8 cellular contexts compared by ENCODE assay signal in the genomic region with DNA sequence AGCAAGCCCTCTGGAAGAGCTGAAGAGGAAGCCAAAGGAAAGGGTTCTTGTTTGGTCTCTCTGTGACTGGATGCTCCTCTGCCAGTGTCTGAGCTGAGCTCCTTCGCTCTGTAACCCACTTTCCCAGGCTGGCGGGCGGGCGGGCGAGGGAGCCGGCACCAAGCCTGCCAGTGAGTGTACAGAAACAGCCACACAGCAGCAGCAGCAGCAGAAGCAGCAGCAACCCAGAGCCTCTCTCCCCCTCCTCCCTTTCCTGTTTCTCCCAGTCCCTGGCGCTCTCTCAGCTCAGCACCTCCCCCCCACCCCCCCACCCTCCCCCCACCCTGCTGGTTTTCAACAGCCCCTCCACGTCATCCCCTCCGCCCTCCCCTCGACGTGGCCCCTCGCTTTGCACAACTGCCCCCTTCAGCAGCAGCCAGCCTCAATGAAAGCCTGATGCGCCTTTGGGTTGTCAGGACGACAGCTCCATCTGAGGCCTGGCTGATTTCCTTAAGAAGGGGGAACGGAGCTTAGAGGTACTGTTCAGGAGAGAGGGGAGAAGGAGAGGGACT. TPM values are rescaled to one million over a fixed set of nuclear protein-coding genes. Genes with fewer than 3 reads are reported as not detected.
DNase-seq lines count a peak whose midpoint lies in the region; ATAC-seq and TF ChIP-seq lines count a peak whose summit lies in the region.

A gene (minus strand): TSS at position 197 of the 551 bp plus-strand sequence.

- H3K27ac ChIP-seq in mesodermal cell (ENCODE audit: low read depth, low read length, severe bottlenecking) = peak within 1 kb of the TSS; percentile 79
- H3K27ac ChIP-seq in RWPE1 = no peak within 1 kb of the TSS

- POLR2A ChIA-PET in RWPE1 (lab: Yijun Ruan, JAX; ENCODE audit: low non-redundant PET) = no interaction called here

- peak; percentile 53 for ATAC-seq in Right ventricle myocardium inferior
- no peak for ATAC-seq in GM21528 (IDR thresholded peaks at IDR 0.05; ENCODE audit: low FRiP score, unreplicated experiment)

- TF ChIP-seq CTCF in RWPE1 (conservative IDR thresholded peaks at IDR 0.05; ENCODE audit: low read depth) = no peak

- peak within 1 kb of the TSS; percentile 54 for H3K4me3 ChIP-seq in mesodermal cell (ENCODE audit: extremely low read depth, insufficient read depth, low read length, poor library complexity, severe bottlenecking)

- H3K9me3 ChIP-seq in mesodermal cell (ENCODE audit: control insufficient read depth, low read length) = no peaks in the 10 kb centered on the region

- intact Hi-C loops in Right ventricle myocardium inferior (cut with DNase I) (no loop called here), cardiac septum (cut with DNase I) (no loop called here)

- WGBS in mesodermal cell (ENCODE audit: insufficient coverage in 2 of 2), 2 experiments = 3% methylated on average over 7 to 11 of the region's 15 CpGs

- CTCF ChIA-PET in RWPE1 (lab: Yijun Ruan, JAX) = interaction anchor here (0.5 kb wide), 1 partner anchor 95 kb away, joined by 4 read pairs; no protein-coding TSS in a partner anchor

- H3K36me3 ChIP-seq in mesodermal cell (ENCODE audit: control insufficient read depth, insufficient read depth, low read length) = no peaks in the 10 kb centered on the region

- H3K4me1 ChIP-seq in mesodermal cell (ENCODE audit: control insufficient read depth, insufficient read depth, low read length, poor library complexity, severe bottlenecking) = peaks cover 6% of the 10 kb centered on the region

- DNase-seq in Right ventricle myocardium inferior (ENCODE audit: missing footprints) (no peak), cardiac septum (ENCODE audit: low spot score) (no peak), ecto neural progenitor cell (ENCODE audit: low spot score) (peak; percentile 91), NCI-H2196 treated with DMSO at 0.1 percent for 48 hours (lab: John Stamatoyannopoulos, UW; ENCODE audit: unreplicated experiment) (no peak), RWPE1 (ENCODE audit: low spot score) (no peak), germinal center (ENCODE audit: low spot score) (no peak)

RNA-seq across cellular contexts. Expression of the gene that starts here (rescaled TPM):
- total RNA-seq in Right ventricle myocardium inferior = 5.0 TPM
- 0.48 TPM for total RNA-seq in cardiac septum
- polyA plus RNA-seq in mesodermal cell (2013, experiment 1 of 2) = 38.1 TPM
- polyA plus RNA-seq in mesodermal cell (2013, experiment 2 of 2) = 35.4 TPM
